Comparison of ENCODE assay signal across 11 cellular contexts in the genomic region with DNA sequence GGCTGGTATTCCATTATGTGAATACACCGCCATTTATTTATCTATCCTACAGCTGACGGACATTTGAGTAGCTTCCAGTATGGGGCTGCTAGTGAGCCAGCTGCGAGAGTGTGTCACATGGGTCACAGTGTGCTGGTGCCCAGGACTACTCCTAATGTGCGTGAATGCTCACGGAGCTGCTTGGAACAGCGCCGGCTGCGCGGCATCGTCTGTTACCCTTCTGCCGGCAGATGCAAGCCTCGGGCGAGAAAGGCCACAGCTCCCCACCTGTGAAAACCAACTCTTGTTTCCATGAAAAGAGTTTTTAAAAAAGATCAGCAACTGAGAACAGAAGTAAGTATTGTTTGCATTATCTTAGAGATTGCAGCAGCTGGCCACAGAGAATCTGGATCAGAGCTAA.
DNase-seq lines count a peak whose midpoint lies in the region; ATAC-seq lines count a peak whose summit lies in the region.
"Had no signal": no experiment of that assay in that cellular context is flagged by ENCODE, and none has a peak within 500 bp of the region (broad histone marks: within the 10 kb centered on the region; RNA-seq: fewer than 3 reads in every experiment).

No MANE protein-coding gene starts in this region.

- H3K27ac Mint-ChIP-seq in activated CD4-positive, alpha-beta T cell treated with anti-CD3 and anti-CD28 coated beads for 36 hours = no peak overlapping the region
- H3K27ac Mint-ChIP-seq: activated naive CD8-positive, alpha-beta T cell treated with anti-CD3 and anti-CD28 coated beads, Interleukin-2, amount 10 ng/mL, durations not matched to agents 7 days and 5 days; memory B cell had no signal

- H3K9me3 Mint-ChIP-seq in activated CD4-positive, alpha-beta T cell treated with anti-CD3 and anti-CD28 coated beads for 36 hours (ENCODE audit: low read depth) = no peaks in the 10 kb centered on the region
- H3K9me3 Mint-ChIP-seq: activated naive CD8-positive, alpha-beta T cell treated with anti-CD3 and anti-CD28 coated beads, Interleukin-2, amount 10 ng/mL, durations not matched to agents 7 days and 5 days; memory B cell had no signal

- DNase-seq in NCI-H2081 (lab: John Stamatoyannopoulos, UW) (peak; percentile 5 to 46), NCI-H2081 treated with DMSO at 0.1 percent for 48 hours (lab: John Stamatoyannopoulos, UW) (no peak), anterior cingulate cortex (lab: John Stamatoyannopoulos, UW) (peak in 46 of 58 donors; percentile 4 to 85 (median 46)), left ventricle myocardium superior (peak; percentile 72), smooth muscle cell of the brain vasculature (ENCODE audit: low read depth, low spot score) (peak; percentile 18)
- DNase-seq in stimulated activated naive CD4-positive, alpha-beta T cell (lab: John Stamatoyannopoulos, UW) = no peak
- no peak for DNase-seq in activated CD4-positive, alpha-beta T cell treated with anti-CD3 and anti-CD28 coated beads for 36 hours
- DNase-seq: activated naive CD8-positive, alpha-beta T cell treated with anti-CD3 and anti-CD28 coated beads, Interleukin-2, amount 10 ng/mL, durations not matched to agents 7 days and 5 days; thyroid gland had no signal

- ATAC-seq in left ventricle myocardium superior = peak; percentile 94
- ATAC-seq in HG03571 (IDR thresholded peaks at IDR 0.05; ENCODE audit: unreplicated experiment) = no peak
- no peak for ATAC-seq in activated CD4-positive, alpha-beta T cell treated with anti-CD3 and anti-CD28 coated beads for 36 hours

- no peaks in the 10 kb centered on the region for H3K36me3 Mint-ChIP-seq in activated CD4-positive, alpha-beta T cell treated with anti-CD3 and anti-CD28 coated beads for 36 hours (ENCODE audit: low read depth)
- H3K36me3 Mint-ChIP-seq: activated naive CD8-positive, alpha-beta T cell treated with anti-CD3 and anti-CD28 coated beads, Interleukin-2, amount 10 ng/mL, durations not matched to agents 7 days and 5 days; memory B cell had no signal

- CTCF ChIA-PET in activated CD4-positive, alpha-beta T cell treated with anti-CD3 and anti-CD28 coated beads for 36 hours (lab: Charles Lee) = no interaction called here

- H3K4me1 Mint-ChIP-seq in activated CD4-positive, alpha-beta T cell treated with anti-CD3 and anti-CD28 coated beads for 36 hours = peaks cover 10% of the 10 kb centered on the region
- H3K4me1 Mint-ChIP-seq: activated naive CD8-positive, alpha-beta T cell treated with anti-CD3 and anti-CD28 coated beads, Interleukin-2, amount 10 ng/mL, durations not matched to agents 7 days and 5 days had no signal

- no peak overlapping the region for H3K4me3 Mint-ChIP-seq in activated CD4-positive, alpha-beta T cell treated with anti-CD3 and anti-CD28 coated beads for 36 hours
- H3K4me3 Mint-ChIP-seq: activated naive CD8-positive, alpha-beta T cell treated with anti-CD3 and anti-CD28 coated beads, Interleukin-2, amount 10 ng/mL, durations not matched to agents 7 days and 5 days; memory B cell had no signal

- POLR2A ChIA-PET in activated CD4-positive, alpha-beta T cell treated with anti-CD3 and anti-CD28 coated beads for 36 hours (lab: Charles Lee) = no interaction called here

- no peaks in the 10 kb centered on the region for H3K27me3 Mint-ChIP-seq in activated CD4-positive, alpha-beta T cell treated with anti-CD3 and anti-CD28 coated beads for 36 hours
- H3K27me3 Mint-ChIP-seq: activated naive CD8-positive, alpha-beta T cell treated with anti-CD3 and anti-CD28 coated beads, Interleukin-2, amount 10 ng/mL, durations not matched to agents 7 days and 5 days; memory B cell had no signal

- intact Hi-C loops in left ventricle myocardium superior (cut with micrococcal nuclease) = no loop called here
- intact Hi-C loops in activated CD4-positive, alpha-beta T cell treated with anti-CD3 and anti-CD28 coated beads for 36 hours (cut with DNase I, micrococcal nuclease) = no loop called here

Comparison
In these comparisons a context has a peak if more than half of its experiments do, and no peak if none do; other contexts are left out.
1. DNase-seq: peak in NCI-H2081 (2 of 2), anterior cingulate cortex (46 of 58), left ventricle myocardium superior (single experiment) and smooth muscle cell of the brain vasculature (single experiment); none in NCI-H2081 treated with DMSO at 0.1 percent for 48 hours (single experiment), stimulated activated naive CD4-positive, alpha-beta T cell (0 of 6) and activated CD4-positive, alpha-beta T cell treated with anti-CD3 and anti-CD28 coated beads for 36 hours (single experiment).